21 cellular contexts compared by ENCODE assay signal in the genomic region with DNA sequence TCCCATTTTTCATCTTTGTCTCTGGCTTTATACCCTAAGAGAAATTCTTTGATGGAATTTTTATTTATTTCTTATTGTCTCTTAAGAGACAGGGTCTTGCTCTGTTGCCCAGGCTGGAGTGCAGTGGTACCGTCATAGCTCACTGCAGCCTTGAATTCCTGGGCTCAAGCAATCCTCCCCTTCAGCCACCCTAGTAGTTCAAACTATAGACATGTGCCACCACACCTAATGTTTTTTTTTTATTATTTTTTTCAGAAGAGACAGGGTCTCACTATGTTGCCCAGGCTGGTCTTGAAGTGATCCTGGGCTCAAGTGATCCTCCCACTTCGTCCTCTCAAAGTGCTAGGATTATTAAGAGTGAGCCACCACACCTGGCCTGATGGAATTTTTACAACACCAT. TPM values are rescaled to one million over a fixed set of nuclear protein-coding genes. Genes with fewer than 3 reads are reported as not detected.
A peak's percentile ranks its signal among the peaks of the same experiment; 100 is the strongest.
DNase-seq lines count a peak whose midpoint lies in the region; ATAC-seq, FAIRE-seq and TF ChIP-seq lines count a peak whose summit lies in the region.
"Had no signal": no experiment of that assay in that cellular context is flagged by ENCODE, and none has a peak within 500 bp of the region (broad histone marks: within the 10 kb centered on the region; RNA-seq: fewer than 3 reads in every experiment).

No MANE protein-coding gene starts in this region.

- H4K20me1 ChIP-seq in HepG2 (ENCODE audit: insufficient read depth, low read length): no peaks in the 10 kb centered on the region

- no peak overlapping the region for H2AFZ ChIP-seq in HepG2 (ENCODE audit: low read length)
- H2AFZ ChIP-seq: GM23248 had no signal

- BruUV-seq in HepG2 (replicated peaks; lab: Mats Ljungman, UMichigan): no TSS peak

- intact Hi-C loops in activated CD4-positive, alpha-beta T cell treated with anti-CD3 and anti-CD28 coated beads, Interleukin-2, amount 10 ng/mL, durations not matched to agents 24 days and 14 days (cut with micrococcal nuclease): no loop called here
- intact Hi-C loops in Right ventricle myocardium superior (cut with DNase I): no loop called here
- intact Hi-C loops in heart left ventricle (cut with DNase I): loop anchor here in 1 of 10 donors (10.0 kb wide), 1 partner anchor 133 kb away; the partner anchor contains the start of gene TULP1
- intact Hi-C loops in HepG2 (cut with micrococcal nuclease; ENCODE audit: unreplicated experiment): no loop called here

- CTCF ChIA-PET in HepG2 (lab: Yijun Ruan, JAX; ENCODE audit: low intra/inter-chr PET ratio, low total read pairs): no interaction called here

- no peak overlapping the region for H3K4me3 ChIP-seq in heart left ventricle
- H3K4me3 ChIP-seq in HepG2 (replicated peaks in 1 of 3; ENCODE audit: insufficient read depth in 1 of 3, low read depth in 2 of 3, low read length in 3 of 3): no peak overlapping the region
- H3K4me3 ChIP-seq: BLaER1, GM12878, GM23248, HAP-1 had no signal

- POLR2A ChIA-PET in HepG2 (lab: Yijun Ruan, JAX): no interaction called here

- H3K9ac ChIP-seq in HepG2 (ENCODE audit: insufficient read depth, low read depth, low read length): no peak overlapping the region
- H3K9ac ChIP-seq: BLaER1, GM23248 had no signal

- no peak for TF ChIP-seq CTCF in heart left ventricle (IDR thresholded peaks at IDR 0.05)
- no peak for TF ChIP-seq CTCF in HepG2 (CRISPR knock-in tag; IDR thresholded peaks at IDR 0.05)

- peaks cover 21% of the 10 kb centered on the region for H3K36me3 Mint-ChIP-seq in activated CD4-positive, alpha-beta T cell treated with anti-CD3 and anti-CD28 coated beads, Interleukin-2, amount 10 ng/mL, durations not matched to agents 24 days and 14 days (ENCODE audit: low read depth)

- H3K9me3 ChIP-seq in heart left ventricle (no peaks in the 10 kb centered on the region), HepG2 (ENCODE audit: low read length) (no peaks in the 10 kb centered on the region)
- H3K9me3 ChIP-seq: HAP-1 had no signal

- ATAC-seq in Right ventricle myocardium superior (ENCODE audit: poor library complexity) (peak; percentile 14), heart left ventricle (no peak), HepG2 (no peak)
- ATAC-seq in stimulated activated naive CD8-positive, alpha-beta T cell treated with anti-CD3 and anti-CD28 coated beads, Interleukin-15, amount 100 ng/mL, for 72 hours: no peak
- ATAC-seq: GM12878 had no signal

- no peak overlapping the region for H3K4me3 Mint-ChIP-seq in activated CD4-positive, alpha-beta T cell treated with anti-CD3 and anti-CD28 coated beads, Interleukin-2, amount 10 ng/mL, durations not matched to agents 24 days and 14 days
- H3K4me3 Mint-ChIP-seq in stimulated activated naive CD8-positive, alpha-beta T cell treated with anti-CD3 and anti-CD28 coated beads, Interleukin-15, amount 100 ng/mL, for 72 hours: no peak overlapping the region
- H3K4me3 Mint-ChIP-seq: CD14-positive monocyte, IgD-negative memory B cell had no signal

- H3K27me3 ChIP-seq in heart left ventricle (no peaks in the 10 kb centered on the region), HepG2 (ENCODE audit: control insufficient read depth in 1 of 2, insufficient read depth in 2 of 2, low read length in 2 of 2) (no peaks in the 10 kb centered on the region)
- H3K27me3 ChIP-seq: BLaER1 had no signal

- FAIRE-seq in HepG2 (lab: Jason Lieb, UNC): no peak
- FAIRE-seq: GM12878, HTR-8/SVneo had no signal

- H3K27ac ChIP-seq in heart left ventricle: no peak overlapping the region
- H3K27ac ChIP-seq in HepG2 (ENCODE audit: extremely low read length, insufficient read depth, low read length): no peak overlapping the region
- H3K27ac ChIP-seq: BLaER1, GM23248 had no signal

- no peak for TF ChIP-seq RAD21 in HepG2 (CRISPR knock-in tag; IDR thresholded peaks at IDR 0.05)

- DNase-seq in activated CD4-positive, alpha-beta T cell treated with anti-CD3 and anti-CD28 coated beads, Interleukin-2, amount 10 ng/mL, durations not matched to agents 24 days and 14 days: peak; percentile 24
- DNase-seq in activated CD4-positive, alpha-beta T cell treated with anti-CD3 and anti-CD28 coated beads, Interleukin-2, amount 50 U/mL, for 1 hour: no peak
- DNase-seq in Right ventricle myocardium superior (no peak), heart left ventricle (no peak), HepG2 (ENCODE audit: low spot score) (no peak), NCI-H128 (lab: John Stamatoyannopoulos, UW; ENCODE audit: unreplicated experiment) (no peak)
- DNase-seq in stimulated activated naive CD8-positive, alpha-beta T cell treated with anti-CD3 and anti-CD28 coated beads, Interleukin-15, amount 100 ng/mL, for 72 hours: no peak
- DNase-seq: 8988T; CD8-positive, alpha-beta memory T cell; COR-L47; DMS 273 treated with DMSO at 0.1 percent for 48 hours; DMS53; DND-41; EL; GM23248 had no signal

- H3K4me1 ChIP-seq in heart left ventricle (peaks cover 0 to 56% (median 0%) of the 10 kb centered on the region in 12 donors), HepG2 (ENCODE audit: insufficient read depth, low read length) (no peaks in the 10 kb centered on the region)
- H3K4me1 ChIP-seq: BLaER1, HAP-1 had no signal

- WGBS in heart left ventricle, 4 donors: 95 to 98% (median 97%) methylated on average over 2 of the region's 2 CpGs
- 99% methylated on average over 2 of the region's 2 CpGs for WGBS in HepG2 (ENCODE audit: low lambda C conversion rate)

- TF ChIP-seq EP300 in HepG2 (IDR thresholded peaks at IDR 0.05; ENCODE audit: low read depth in 2 of 2, low read length in 2 of 2) (no peak), HepG2 (CRISPR knock-in tag; IDR thresholded peaks at IDR 0.05; ENCODE audit: borderline replicate concordance) (no peak)

- H3K4me2 ChIP-seq in HepG2 (ENCODE audit: low read depth, low read length): no peak overlapping the region
- H3K4me2 ChIP-seq: BLaER1 had no signal

- peaks cover 23% of the 10 kb centered on the region for H3K4me1 Mint-ChIP-seq in activated CD4-positive, alpha-beta T cell treated with anti-CD3 and anti-CD28 coated beads, Interleukin-2, amount 10 ng/mL, durations not matched to agents 24 days and 14 days
- peaks cover 77% of the 10 kb centered on the region for H3K4me1 Mint-ChIP-seq in stimulated activated naive CD8-positive, alpha-beta T cell treated with anti-CD3 and anti-CD28 coated beads, Interleukin-15, amount 100 ng/mL, for 72 hours

- no peak overlapping the region for H3K27ac Mint-ChIP-seq in activated CD4-positive, alpha-beta T cell treated with anti-CD3 and anti-CD28 coated beads, Interleukin-2, amount 10 ng/mL, durations not matched to agents 24 days and 14 days
- no peak overlapping the region for H3K27ac Mint-ChIP-seq in stimulated activated naive CD8-positive, alpha-beta T cell treated with anti-CD3 and anti-CD28 coated beads, Interleukin-15, amount 100 ng/mL, for 72 hours

- peaks cover 0 to 41% (median 4%) of the 10 kb centered on the region in 9 donors for H3K36me3 ChIP-seq in heart left ventricle
- no peaks in the 10 kb centered on the region for H3K36me3 ChIP-seq in HepG2 (replicated peaks in 1 of 2; ENCODE audit: control insufficient read depth in 1 of 2, insufficient read depth in 2 of 2, low read length in 2 of 2)
- H3K36me3 ChIP-seq: HAP-1 had no signal

- in situ Hi-C loops in HepG2 (cut with HindIII; ENCODE audit: extremely low pct_ligation_motif_present, low pct_unique_long_range_greater_than_20kb): no loop called here

- TF ChIP-seq POLR2A in heart left ventricle (IDR thresholded peaks at IDR 0.05): no peak
- no peak for TF ChIP-seq POLR2A in HepG2 (IDR thresholded peaks at IDR 0.05; ENCODE audit: insufficient read depth in 1 of 2, low read depth in 2 of 2, low read length in 2 of 2)

- peaks cover 8% of the 10 kb centered on the region for H3K79me2 ChIP-seq in HepG2 (ENCODE audit: insufficient read depth, low read length)

- H3K9me3 Mint-ChIP-seq in activated CD4-positive, alpha-beta T cell treated with anti-CD3 and anti-CD28 coated beads, Interleukin-2, amount 10 ng/mL, durations not matched to agents 24 days and 14 days: no peaks in the 10 kb centered on the region
- H3K9me3 Mint-ChIP-seq in stimulated activated naive CD8-positive, alpha-beta T cell treated with anti-CD3 and anti-CD28 coated beads, Interleukin-15, amount 100 ng/mL, for 72 hours: no peaks in the 10 kb centered on the region
- H3K9me3 Mint-ChIP-seq: CD8-positive, alpha-beta memory T cell had no signal

- H3K27me3 Mint-ChIP-seq in activated CD4-positive, alpha-beta T cell treated with anti-CD3 and anti-CD28 coated beads, Interleukin-2, amount 10 ng/mL, durations not matched to agents 24 days and 14 days: no peaks in the 10 kb centered on the region
- H3K27me3 Mint-ChIP-seq in stimulated activated naive CD8-positive, alpha-beta T cell treated with anti-CD3 and anti-CD28 coated beads, Interleukin-15, amount 100 ng/mL, for 72 hours: no peaks in the 10 kb centered on the region
- H3K27me3 Mint-ChIP-seq: CD8-positive, alpha-beta memory T cell; IgD-negative memory B cell had no signal

RNA-seq across cellular contexts. Expression of gene FKBP5, which starts 40.5 kb away (rescaled TPM):
- total RNA-seq in activated CD4-positive, alpha-beta T cell treated with anti-CD3 and anti-CD28 coated beads, Interleukin-2, amount 10 ng/mL, durations not matched to agents 24 days and 14 days: 85.0 and 85.1 TPM in 2 replicates
- 106 TPM for total RNA-seq in Right ventricle myocardium superior
- 100 to 1,000 TPM in 5 of 9 donors, 10 to 100 TPM in 4; 19.7 to 175 (median 104) TPM for total RNA-seq in heart left ventricle
- polyA plus RNA-seq in heart left ventricle: 100 to 1,000 TPM in 1 of 2 donors, 10 to 100 TPM in 1; 36.4 to 351 TPM
- 17.4 and 30.9 TPM in 2 replicates for total RNA-seq in HepG2 (2016; rRNA removed; fragmentation: Illumina TruSeq; extraction: Trizol)
- 9.1 and 9.8 TPM in 2 replicates for total RNA-seq in HepG2 (2016; cell fraction: cytosol; rRNA removed; fragmentation: Illumina TruSeq; extraction: Trizol; ENCODE audit: low read depth)
- 17.4 and 28.9 TPM in 2 replicates for total RNA-seq in HepG2 (2016; cell fraction: insoluble cytoplasmic fraction; rRNA removed; fragmentation: Illumina TruSeq; extraction: Trizol)
- total RNA-seq in HepG2 (2016; cell fraction: membrane; rRNA removed; fragmentation: Illumina TruSeq; extraction: Trizol): 15.6 and 16.6 TPM in 2 replicates
- total RNA-seq in HepG2 (2016; cell fraction: nucleus; rRNA removed; fragmentation: Illumina TruSeq; extraction: Trizol): 13.7 and 15.0 TPM in 2 replicates
- 6.9 and 8.0 TPM in 2 replicates for polyA plus RNA-seq in HepG2 (2011; rRNA removed)
- 4.0 and 5.9 TPM in 2 replicates for polyA plus RNA-seq in HepG2 (2011; cell fraction: cytosol; rRNA removed)
- 2.9 and 3.5 TPM in 2 replicates for polyA plus RNA-seq in HepG2 (2011; cell fraction: nucleus; rRNA removed)
- polyA plus RNA-seq in HepG2 (2012): 13.9 and 16.1 TPM in 2 replicates
- polyA plus RNA-seq in HepG2 (2016; cell fraction: cytosol; fragmentation: Illumina TruSeq; extraction: Trizol; ENCODE audit: low read depth): 2.6 and 2.8 TPM in 2 replicates
- 46.6 and 52.0 TPM in 2 replicates for polyA plus RNA-seq in HepG2 (2016; cell fraction: insoluble cytoplasmic fraction; fragmentation: Illumina TruSeq; extraction: Trizol; ENCODE audit: low read depth)
- polyA plus RNA-seq in HepG2 (2016; cell fraction: membrane; fragmentation: Illumina TruSeq; extraction: Trizol; ENCODE audit: low read depth): 10.4 and 11.9 TPM in 2 replicates
- 24.1 and 24.8 TPM in 2 replicates for polyA plus RNA-seq in HepG2 (2016; cell fraction: nucleus; fragmentation: Illumina TruSeq; extraction: Trizol; ENCODE audit: insufficient read depth, low read depth)
- polyA minus RNA-seq in HepG2 (2011; rRNA and poly(A)+ RNA removed; ENCODE audit: low replicate concordance): 4.5 and 8.4 TPM in 2 replicates
- 6.9 and 7.1 TPM in 2 replicates for polyA minus RNA-seq in HepG2 (2011; cell fraction: cytosol; rRNA and poly(A)+ RNA removed)
- 7.6 and 10.1 TPM in 2 replicates for polyA minus RNA-seq in HepG2 (2011; cell fraction: nucleus; rRNA and poly(A)+ RNA removed)
